ENCODE assay signal across 4 cellular contexts in genomic region chr9:96900010-96900409, GRCh38. TPM values are rescaled to one million over a fixed set of nuclear protein-coding genes. Genes with fewer than 3 reads are reported as not detected.
"Had no signal": no experiment of that assay in that cellular context is flagged by ENCODE, and none has a peak within 500 bp of the region (broad histone marks: within the 10 kb centered on the region; RNA-seq: fewer than 3 reads in every experiment).

No MANE protein-coding gene starts in this region.

RNA-seq across cellular contexts. Expression of gene NUTM2G, which starts 28.6 kb away (rescaled TPM):
- total RNA-seq: H1, HT1080, IMR-90, K562 had no signal
- polyA plus RNA-seq: IMR-90 had no signal
